ENCODE assay signal across 14 cellular contexts in the genomic region with DNA sequence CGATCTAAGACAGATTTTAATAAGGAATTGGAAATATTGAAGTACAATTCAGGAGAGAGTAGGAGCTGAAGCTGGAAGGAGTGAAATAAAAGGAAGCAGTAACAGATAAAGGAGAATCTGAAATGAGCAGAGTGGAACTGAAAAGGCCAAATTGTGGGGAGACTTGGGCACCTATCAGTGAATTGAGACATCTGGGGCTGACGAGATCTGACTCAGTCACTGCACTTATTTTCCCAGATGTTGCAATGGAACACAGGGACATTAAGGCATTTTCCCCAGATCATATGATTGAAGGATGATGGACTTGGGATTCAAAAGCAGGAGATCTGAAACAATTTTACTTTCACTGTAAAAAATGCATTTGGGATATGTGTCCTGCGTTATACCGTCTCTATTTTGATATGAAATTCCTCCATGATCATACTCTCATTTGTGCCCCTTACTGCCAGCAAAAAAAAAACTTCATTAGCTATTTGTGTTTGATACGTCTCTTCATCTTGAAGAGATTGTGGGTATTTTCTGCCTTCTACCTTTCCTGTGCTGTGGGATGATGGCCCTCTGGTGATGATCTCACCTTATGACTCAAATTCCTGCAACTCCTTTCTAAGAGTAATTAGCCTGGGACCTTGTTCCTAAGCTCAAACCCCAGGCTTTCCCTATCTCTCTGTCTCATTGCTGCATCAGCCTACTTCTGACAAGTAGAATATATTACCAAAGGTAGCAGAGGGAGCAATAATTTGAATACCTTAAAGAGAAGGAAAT.
DNase-seq lines count a peak whose midpoint lies in the region; ATAC-seq and TF ChIP-seq lines count a peak whose summit lies in the region.
"Had no signal": no experiment of that assay in that cellular context is flagged by ENCODE, and none has a peak within 500 bp of the region (broad histone marks: within the 10 kb centered on the region; RNA-seq: fewer than 3 reads in every experiment).

No MANE protein-coding gene starts in this region.

- no peak overlapping the region for H3K27ac Mint-ChIP-seq in progenitor cell of endocrine pancreas
- H3K27ac Mint-ChIP-seq in stimulated activated memory B cell treated with anti-CD40 and anti-IgM and Interleukin-4, amounts not matched to agents 10 μg/mL and 1 μg/mL and 100 μg/mL, for 72 hours: no peak overlapping the region

- no peaks in the 10 kb centered on the region for H3K9me2 ChIP-seq in HCT116 (ENCODE audit: insufficient read depth)

- no TSS peak for BruUV-seq in HCT116 (replicated peaks; lab: Mats Ljungman, UMichigan)

- TF ChIP-seq POLR2A in HCT116 (IDR thresholded peaks at IDR 0.05; ENCODE audit: borderline replicate concordance, extremely low read depth, insufficient read depth, insufficient read length): no peak

- intact Hi-C loops in HCT116 (cut with micrococcal nuclease): loop anchor here (5.0 kb wide), 1 partner anchor 276 kb away; no protein-coding TSS in a partner anchor

- no peak overlapping the region for H3K27ac ChIP-seq in HCT116 (ENCODE audit: low read depth, low read length)
- H3K27ac ChIP-seq: brain microvascular endothelial cell had no signal

- H3K9ac ChIP-seq in HCT116 (ENCODE audit: low read length): no peak overlapping the region

- no peaks in the 10 kb centered on the region for H3K36me3 Mint-ChIP-seq in progenitor cell of endocrine pancreas (ENCODE audit: insufficient read depth)
- no peaks in the 10 kb centered on the region for H3K36me3 Mint-ChIP-seq in stimulated activated memory B cell treated with anti-CD40 and anti-IgM and Interleukin-4, amounts not matched to agents 10 μg/mL and 1 μg/mL and 100 μg/mL, for 72 hours

- H3K9me3 Mint-ChIP-seq in progenitor cell of endocrine pancreas (ENCODE audit: low read depth): no peaks in the 10 kb centered on the region
- H3K9me3 Mint-ChIP-seq in stimulated activated memory B cell treated with anti-CD40 and anti-IgM and Interleukin-4, amounts not matched to agents 10 μg/mL and 1 μg/mL and 100 μg/mL, for 72 hours: no peaks in the 10 kb centered on the region

- no peaks in the 10 kb centered on the region; a peak in 1 of 4 replicates for H3K4me1 ChIP-seq in HCT116 (ENCODE audit: control insufficient read depth in 1 of 2, insufficient read depth in 2 of 2, low read length in 2 of 2)

- H3K27me3 Mint-ChIP-seq in progenitor cell of endocrine pancreas: no peaks in the 10 kb centered on the region
- no peaks in the 10 kb centered on the region for H3K27me3 Mint-ChIP-seq in stimulated activated memory B cell treated with anti-CD40 and anti-IgM and Interleukin-4, amounts not matched to agents 10 μg/mL and 1 μg/mL and 100 μg/mL, for 72 hours

- H3K9me3 ChIP-seq in HCT116 (ENCODE audit: control insufficient read depth in 1 of 2, insufficient read depth in 1 of 2, low read depth in 1 of 2, low read length in 2 of 2): no peaks in the 10 kb centered on the region; a peak in 1 of 4 replicates

- H2AFZ ChIP-seq in HCT116 (ENCODE audit: low read depth, low read length, poor library complexity, severe bottlenecking): peak overlapping the region; percentile 14

- H4K20me1 ChIP-seq in HCT116 (ENCODE audit: insufficient read depth): no peaks in the 10 kb centered on the region

- no peak overlapping the region for H3K4me3 ChIP-seq in HCT116 (replicated peaks in 1 of 2; ENCODE audit: low read depth in 1 of 2, low read length in 2 of 2)

- H3K36me3 ChIP-seq in HCT116 (ENCODE audit: control insufficient read depth in 1 of 2, insufficient read depth in 2 of 2, low read length in 2 of 2): no peaks in the 10 kb centered on the region
- H3K36me3 ChIP-seq: brain microvascular endothelial cell had no signal

- DNase-seq in HCT116 (ENCODE audit: low read depth, low spot score) (no peak), SW480 (ENCODE audit: low spot score) (peak; percentile 30), fibroblast of gingiva (ENCODE audit: low read depth) (peak; percentile 6), renal cortical epithelial cell (ENCODE audit: low read depth) (peak; percentile 51), progenitor cell of endocrine pancreas (ENCODE audit: low spot score, unreplicated experiment) (no peak), ACHN (no peak), NCI-H82 (lab: John Stamatoyannopoulos, UW) (no peak)
- DNase-seq: activated T-cell treated with anti-CD3 and anti-CD28 coated beads, Interleukin-2, amount 50 U/mL, for 48 hours; brain microvascular endothelial cell; foreskin melanocyte; left ventricle myocardium superior; occipital lobe; stimulated activated naive CD8-positive, alpha-beta T cell treated with anti-CD3 and anti-CD28 coated beads, Interleukin-15, Interleukin-2, amounts not matched to agents 100 U/mL and 50 U/mL, for 24 hours had no signal

- peaks cover 25% of the 10 kb centered on the region for H3K4me1 Mint-ChIP-seq in progenitor cell of endocrine pancreas (ENCODE audit: low read depth)
- H3K4me1 Mint-ChIP-seq in stimulated activated memory B cell treated with anti-CD40 and anti-IgM and Interleukin-4, amounts not matched to agents 10 μg/mL and 1 μg/mL and 100 μg/mL, for 72 hours: no peaks in the 10 kb centered on the region

- H3K4me3 Mint-ChIP-seq in progenitor cell of endocrine pancreas (ENCODE audit: low read depth): no peak overlapping the region
- no peak overlapping the region for H3K4me3 Mint-ChIP-seq in stimulated activated memory B cell treated with anti-CD40 and anti-IgM and Interleukin-4, amounts not matched to agents 10 μg/mL and 1 μg/mL and 100 μg/mL, for 72 hours

- peak; percentile 63; the same call in 1 of the 2 replicates for ATAC-seq in HCT116
- ATAC-seq in stimulated activated memory B cell treated with anti-CD40 and anti-IgM and Interleukin-4, amounts not matched to agents 10 μg/mL and 1 μg/mL and 100 μg/mL, for 72 hours: no peak
- ATAC-seq: left ventricle myocardium superior; stimulated activated naive CD8-positive, alpha-beta T cell treated with anti-CD3 and anti-CD28 coated beads, Interleukin-15, Interleukin-2, amounts not matched to agents 100 U/mL and 50 U/mL, for 24 hours had no signal

- CTCF ChIA-PET in HCT116 (lab: Charles Lee): interaction anchor here (0.8 kb wide), 1 partner anchor 277 kb away, joined by 3 read pairs; no protein-coding TSS in a partner anchor

- no peaks in the 10 kb centered on the region for H3K27me3 ChIP-seq in HCT116 (ENCODE audit: insufficient read depth, low read length)
- H3K27me3 ChIP-seq: brain microvascular endothelial cell had no signal

- POLR2A ChIA-PET in HCT116 (lab: Charles Lee): interaction anchor here (1.2 kb wide), 1 partner anchor 10 kb away, joined by 4 read pairs; no protein-coding TSS in a partner anchor

- no peaks in the 10 kb centered on the region for H3K79me2 ChIP-seq in HCT116 (ENCODE audit: insufficient read depth, low read length)

- TF ChIP-seq CTCF in HCT116 (IDR thresholded peaks at IDR 0.05 in 2 of 3, conservative IDR thresholded peaks at IDR 0.05 in 1 of 3; ENCODE audit: borderline replicate concordance in 1 of 3, insufficient read depth in 1 of 3, low read depth in 2 of 3, low read length in 2 of 3) (no peak), progenitor cell of endocrine pancreas (IDR thresholded peaks at IDR 0.05; ENCODE audit: unreplicated experiment) (no peak)

- peak; percentile 61 for TF ChIP-seq RAD21 in HCT116 (IDR thresholded peaks at IDR 0.05; ENCODE audit: low read depth)

- in situ Hi-C loops in ACHN (cut with HindIII; ENCODE audit: low pct_ligation_motif_present, low pct_unique_long_range_greater_than_20kb, low sequenced_read_pairs): no loop called here

- RAD21 ChIA-PET in HCT116 (lab: Charles Lee; ENCODE audit: low non-redundant PET in 1 of 2, low total read pairs in 2 of 2, uncharacterized antibody in 2 of 2, unreplicated experiment in 2 of 2): no interaction called here

- H3K4me2 ChIP-seq in HCT116 (ENCODE audit: low read length): no peak overlapping the region

TF ChIP-seq in HCT116, 20 proteins besides CTCF, POLR2A, EP300 and RAD21:
- TF ChIP-seq JUND (IDR thresholded peaks at IDR 0.05) (peak; percentile 28), FOSL1 (IDR thresholded peaks at IDR 0.05; ENCODE audit: low read depth) (0 out of 2 replicates have a peak, but pooled peaks have one; percentile 25), EZH2 (IDR thresholded peaks at IDR 0.05) (no peak)
TF ChIP-seq in HCT116: peak in this region for 2.

Comparison
In these comparisons a context has a peak if more than half of its experiments do, and no peak if none do; other contexts are left out.
1. DNase-seq: peak in SW480 (single experiment), fibroblast of gingiva (single experiment) and renal cortical epithelial cell (single experiment); none in HCT116 (single experiment), progenitor cell of endocrine pancreas (single experiment), ACHN (single experiment) and NCI-H82 (single experiment).